ENCODE assay signal across 1 cellular context in the genomic region with DNA sequence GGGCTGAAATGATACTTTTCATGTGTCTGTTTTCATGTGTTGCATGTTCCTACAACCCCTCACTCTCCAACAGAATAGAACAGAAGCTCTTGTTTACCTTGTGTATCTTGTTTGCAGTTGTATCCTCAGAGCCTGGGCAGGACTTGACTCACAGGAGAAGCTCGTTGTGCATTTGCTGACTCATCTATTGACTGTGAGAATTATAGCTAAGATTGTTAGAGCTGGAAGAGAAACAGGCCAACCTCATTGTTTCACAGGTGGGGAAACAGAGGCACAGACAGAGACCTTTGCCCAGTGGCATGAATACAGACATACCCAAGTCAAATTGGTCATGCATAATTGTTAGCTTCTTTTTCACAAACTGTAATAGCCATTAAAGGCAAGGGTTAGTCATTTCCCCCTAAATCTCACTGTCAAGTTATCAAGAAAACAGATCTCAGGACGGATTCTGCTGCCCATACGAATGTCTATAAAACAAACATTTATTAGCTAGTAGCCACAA.
A peak's percentile ranks its signal among the peaks of the same experiment; 100 is the strongest.
TF ChIP-seq lines count a peak whose summit lies in the region.

No MANE protein-coding gene starts in this region.

TF ChIP-seq in HepG2, 621 proteins besides CTCF, POLR2A, EP300 and RAD21 (continued from another document and continues in another):
- TF ChIP-seq, protein P1, sequence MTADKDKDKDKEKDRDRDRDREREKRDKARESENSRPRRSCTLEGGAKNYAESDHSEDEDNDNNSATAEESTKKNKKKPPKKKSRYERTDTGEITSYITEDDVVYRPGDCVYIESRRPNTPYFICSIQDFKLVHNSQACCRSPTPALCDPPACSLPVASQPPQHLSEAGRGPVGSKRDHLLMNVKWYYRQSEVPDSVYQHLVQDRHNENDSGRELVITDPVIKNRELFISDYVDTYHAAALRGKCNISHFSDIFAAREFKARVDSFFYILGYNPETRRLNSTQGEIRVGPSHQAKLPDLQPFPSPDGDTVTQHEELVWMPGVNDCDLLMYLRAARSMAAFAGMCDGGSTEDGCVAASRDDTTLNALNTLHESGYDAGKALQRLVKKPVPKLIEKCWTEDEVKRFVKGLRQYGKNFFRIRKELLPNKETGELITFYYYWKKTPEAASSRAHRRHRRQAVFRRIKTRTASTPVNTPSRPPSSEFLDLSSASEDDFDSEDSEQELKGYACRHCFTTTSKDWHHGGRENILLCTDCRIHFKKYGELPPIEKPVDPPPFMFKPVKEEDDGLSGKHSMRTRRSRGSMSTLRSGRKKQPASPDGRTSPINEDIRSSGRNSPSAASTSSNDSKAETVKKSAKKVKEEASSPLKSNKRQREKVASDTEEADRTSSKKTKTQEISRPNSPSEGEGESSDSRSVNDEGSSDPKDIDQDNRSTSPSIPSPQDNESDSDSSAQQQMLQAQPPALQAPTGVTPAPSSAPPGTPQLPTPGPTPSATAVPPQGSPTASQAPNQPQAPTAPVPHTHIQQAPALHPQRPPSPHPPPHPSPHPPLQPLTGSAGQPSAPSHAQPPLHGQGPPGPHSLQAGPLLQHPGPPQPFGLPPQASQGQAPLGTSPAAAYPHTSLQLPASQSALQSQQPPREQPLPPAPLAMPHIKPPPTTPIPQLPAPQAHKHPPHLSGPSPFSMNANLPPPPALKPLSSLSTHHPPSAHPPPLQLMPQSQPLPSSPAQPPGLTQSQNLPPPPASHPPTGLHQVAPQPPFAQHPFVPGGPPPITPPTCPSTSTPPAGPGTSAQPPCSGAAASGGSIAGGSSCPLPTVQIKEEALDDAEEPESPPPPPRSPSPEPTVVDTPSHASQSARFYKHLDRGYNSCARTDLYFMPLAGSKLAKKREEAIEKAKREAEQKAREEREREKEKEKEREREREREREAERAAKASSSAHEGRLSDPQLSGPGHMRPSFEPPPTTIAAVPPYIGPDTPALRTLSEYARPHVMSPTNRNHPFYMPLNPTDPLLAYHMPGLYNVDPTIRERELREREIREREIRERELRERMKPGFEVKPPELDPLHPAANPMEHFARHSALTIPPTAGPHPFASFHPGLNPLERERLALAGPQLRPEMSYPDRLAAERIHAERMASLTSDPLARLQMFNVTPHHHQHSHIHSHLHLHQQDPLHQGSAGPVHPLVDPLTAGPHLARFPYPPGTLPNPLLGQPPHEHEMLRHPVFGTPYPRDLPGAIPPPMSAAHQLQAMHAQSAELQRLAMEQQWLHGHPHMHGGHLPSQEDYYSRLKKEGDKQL (CRISPR knock-in tag; IDR thresholded peaks at IDR 0.05; ENCODE audit: low read depth) = no peak
- TF ChIP-seq, protein P2, sequence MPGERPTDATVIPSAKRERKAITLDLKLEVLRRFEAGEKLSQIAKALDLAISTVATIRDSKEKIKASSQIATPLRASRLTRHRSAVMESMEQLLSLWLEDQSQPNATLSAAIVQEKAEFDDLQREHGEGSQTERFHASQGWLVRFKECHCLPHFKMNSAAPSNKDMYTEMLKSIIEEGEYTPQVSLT (CRISPR knock-in tag; IDR thresholded peaks at IDR 0.05; ENCODE audit: borderline replicate concordance, low read depth) = no peak
- no peak for TF ChIP-seq NPAS2 (CRISPR knock-in tag; IDR thresholded peaks at IDR 0.05; ENCODE audit: borderline replicate concordance)
- TF ChIP-seq, protein P3, sequence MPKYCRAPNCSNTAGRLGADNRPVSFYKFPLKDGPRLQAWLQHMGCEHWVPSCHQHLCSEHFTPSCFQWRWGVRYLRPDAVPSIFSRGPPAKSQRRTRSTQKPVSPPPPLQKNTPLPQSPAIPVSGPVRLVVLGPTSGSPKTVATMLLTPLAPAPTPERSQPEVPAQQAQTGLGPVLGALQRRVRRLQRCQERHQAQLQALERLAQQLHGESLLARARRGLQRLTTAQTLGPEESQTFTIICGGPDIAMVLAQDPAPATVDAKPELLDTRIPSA (CRISPR knock-in tag; IDR thresholded peaks at IDR 0.05; ENCODE audit: borderline replicate concordance) = no peak
- TF ChIP-seq ZNF547 (CRISPR knock-in tag; IDR thresholded peaks at IDR 0.05) = no peak
- TF ChIP-seq SNRNP70 (IDR thresholded peaks at IDR 0.05; ENCODE audit: low read depth, low read length) = no peak
- TF ChIP-seq MATR3 (CRISPR knock-in tag; IDR thresholded peaks at IDR 0.05) = no peak
- TF ChIP-seq GTF3A (CRISPR knock-in tag; conservative IDR thresholded peaks at IDR 0.05) = no peak
- no peak for TF ChIP-seq MZF1 (CRISPR knock-in tag; IDR thresholded peaks at IDR 0.05; ENCODE audit: borderline replicate concordance)
- TF ChIP-seq, protein P4, sequence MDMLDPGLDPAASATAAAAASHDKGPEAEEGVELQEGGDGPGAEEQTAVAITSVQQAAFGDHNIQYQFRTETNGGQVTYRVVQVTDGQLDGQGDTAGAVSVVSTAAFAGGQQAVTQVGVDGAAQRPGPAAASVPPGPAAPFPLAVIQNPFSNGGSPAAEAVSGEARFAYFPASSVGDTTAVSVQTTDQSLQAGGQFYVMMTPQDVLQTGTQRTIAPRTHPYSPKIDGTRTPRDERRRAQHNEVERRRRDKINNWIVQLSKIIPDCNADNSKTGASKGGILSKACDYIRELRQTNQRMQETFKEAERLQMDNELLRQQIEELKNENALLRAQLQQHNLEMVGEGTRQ (IDR thresholded peaks at IDR 0.05; ENCODE audit: low read depth, low read length) = no peak
- TF ChIP-seq, protein P4 (CRISPR knock-in tag; IDR thresholded peaks at IDR 0.05; ENCODE audit: borderline replicate concordance) = no peak
- TF ChIP-seq ZBTB42 (CRISPR knock-in tag; IDR thresholded peaks at IDR 0.05) = no peak
- 0 out of 2 replicates have a peak, but pooled peaks have one; percentile 19 for TF ChIP-seq ELF3 (CRISPR knock-in tag; IDR thresholded peaks at IDR 0.05)
- no peak for TF ChIP-seq ZNF678 (CRISPR knock-in tag; IDR thresholded peaks at IDR 0.05)
- TF ChIP-seq, protein P5, sequence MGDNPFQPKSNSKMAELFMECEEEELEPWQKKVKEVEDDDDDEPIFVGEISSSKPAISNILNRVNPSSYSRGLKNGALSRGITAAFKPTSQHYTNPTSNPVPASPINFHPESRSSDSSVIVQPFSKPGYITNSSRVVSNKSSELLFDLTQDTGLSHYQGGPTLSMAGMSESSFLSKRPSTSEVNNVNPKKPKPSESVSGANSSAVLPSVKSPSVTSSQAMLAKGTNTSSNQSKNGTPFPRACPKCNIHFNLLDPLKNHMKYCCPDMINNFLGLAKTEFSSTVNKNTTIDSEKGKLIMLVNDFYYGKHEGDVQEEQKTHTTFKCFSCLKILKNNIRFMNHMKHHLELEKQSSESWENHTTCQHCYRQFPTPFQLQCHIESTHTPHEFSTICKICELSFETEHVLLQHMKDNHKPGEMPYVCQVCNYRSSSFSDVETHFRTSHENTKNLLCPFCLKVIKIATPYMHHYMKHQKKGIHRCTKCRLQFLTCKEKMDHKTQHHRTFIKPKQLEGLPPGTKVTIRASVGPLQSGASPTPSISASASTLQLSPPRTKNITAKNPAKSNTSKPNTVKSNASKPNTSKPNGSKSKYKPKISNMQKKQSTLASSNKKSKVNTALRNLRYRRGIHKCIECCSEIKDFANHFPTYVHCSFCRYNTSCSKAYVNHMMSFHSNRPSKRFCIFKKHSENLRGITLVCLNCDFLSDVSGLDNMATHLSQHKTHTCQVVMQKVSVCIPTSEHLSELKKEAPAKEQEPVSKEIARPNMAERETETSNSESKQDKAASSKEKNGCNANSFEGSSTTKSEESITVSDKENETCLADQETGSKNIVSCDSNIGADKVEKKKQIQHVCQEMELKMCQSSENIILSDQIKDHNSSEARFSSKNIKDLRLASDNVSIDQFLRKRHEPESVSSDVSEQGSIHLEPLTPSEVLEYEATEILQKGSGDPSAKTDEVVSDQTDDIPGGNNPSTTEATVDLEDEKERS (CRISPR knock-in tag; IDR thresholded peaks at IDR 0.05) = no peak
- no peak for TF ChIP-seq ASH2L (IDR thresholded peaks at IDR 0.05; ENCODE audit: insufficient read length, low read depth, low read length)
- no peak for TF ChIP-seq FOXA1 (IDR thresholded peaks at IDR 0.05)
- TF ChIP-seq FOXA1 (CRISPR knock-in tag; IDR thresholded peaks at IDR 0.05) = peak; percentile 85
- TF ChIP-seq ZNF75D (CRISPR knock-in tag; IDR thresholded peaks at IDR 0.05; ENCODE audit: borderline replicate concordance) = no peak
- no peak for TF ChIP-seq MEIS1 (CRISPR knock-in tag; IDR thresholded peaks at IDR 0.05; ENCODE audit: borderline replicate concordance)
- TF ChIP-seq ZSCAN22 (CRISPR knock-in tag; IDR thresholded peaks at IDR 0.05) = no peak
- TF ChIP-seq, protein P6, sequence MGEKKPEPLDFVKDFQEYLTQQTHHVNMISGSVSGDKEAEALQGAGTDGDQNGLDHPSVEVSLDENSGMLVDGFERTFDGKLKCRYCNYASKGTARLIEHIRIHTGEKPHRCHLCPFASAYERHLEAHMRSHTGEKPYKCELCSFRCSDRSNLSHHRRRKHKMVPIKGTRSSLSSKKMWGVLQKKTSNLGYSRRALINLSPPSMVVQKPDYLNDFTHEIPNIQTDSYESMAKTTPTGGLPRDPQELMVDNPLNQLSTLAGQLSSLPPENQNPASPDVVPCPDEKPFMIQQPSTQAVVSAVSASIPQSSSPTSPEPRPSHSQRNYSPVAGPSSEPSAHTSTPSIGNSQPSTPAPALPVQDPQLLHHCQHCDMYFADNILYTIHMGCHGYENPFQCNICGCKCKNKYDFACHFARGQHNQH (CRISPR knock-in tag; IDR thresholded peaks at IDR 0.05) = 0 out of 2 replicates have a peak, but pooled peaks have one; percentile 27
- no peak for TF ChIP-seq ZNF446 (CRISPR knock-in tag; IDR thresholded peaks at IDR 0.05)
- no peak for TF ChIP-seq TRIM24 (CRISPR knock-in tag; IDR thresholded peaks at IDR 0.05)
- no peak for TF ChIP-seq KLF15 (CRISPR knock-in tag; IDR thresholded peaks at IDR 0.05; ENCODE audit: borderline replicate concordance)
- no peak for TF ChIP-seq SCMH1 (CRISPR knock-in tag; IDR thresholded peaks at IDR 0.05; ENCODE audit: borderline replicate concordance)
- TF ChIP-seq CREM (IDR thresholded peaks at IDR 0.05) = no peak
- TF ChIP-seq CREM (CRISPR knock-in tag; IDR thresholded peaks at IDR 0.05) = no peak
- TF ChIP-seq KMT2A (CRISPR knock-in tag; IDR thresholded peaks at IDR 0.05) = no peak
- no peak for TF ChIP-seq KDM6A (CRISPR knock-in tag; IDR thresholded peaks at IDR 0.05; ENCODE audit: low read depth)
- TF ChIP-seq SKI (IDR thresholded peaks at IDR 0.05; ENCODE audit: partially characterized antibody) = no peak
- no peak for TF ChIP-seq TGIF2 (CRISPR knock-in tag; IDR thresholded peaks at IDR 0.05)
- TF ChIP-seq, protein P7, sequence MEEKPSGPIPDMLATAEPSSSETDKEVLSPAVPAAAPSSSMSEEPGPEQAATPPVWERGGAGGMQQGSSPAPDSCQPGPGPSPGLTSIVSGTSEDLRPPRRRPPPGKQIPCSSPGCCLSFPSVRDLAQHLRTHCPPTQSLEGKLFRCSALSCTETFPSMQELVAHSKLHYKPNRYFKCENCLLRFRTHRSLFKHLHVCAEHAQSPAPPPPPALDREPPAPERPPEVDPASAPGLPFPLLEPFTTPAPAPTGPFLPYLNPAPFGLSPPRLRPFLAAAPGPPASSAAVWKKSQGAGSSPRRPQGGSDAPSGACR (CRISPR knock-in tag; IDR thresholded peaks at IDR 0.05) = no peak
- no peak for TF ChIP-seq ZNF709 (CRISPR knock-in tag; IDR thresholded peaks at IDR 0.05)
- TF ChIP-seq MAF1 (CRISPR knock-in tag; IDR thresholded peaks at IDR 0.05; ENCODE audit: borderline replicate concordance) = no peak
- TF ChIP-seq ZSCAN21 (CRISPR knock-in tag; IDR thresholded peaks at IDR 0.05; ENCODE audit: borderline replicate concordance) = no peak
- TF ChIP-seq FOSL2 (CRISPR knock-in tag; IDR thresholded peaks at IDR 0.05) = peak; percentile 98
- TF ChIP-seq MED8 (CRISPR knock-in tag; IDR thresholded peaks at IDR 0.05; ENCODE audit: insufficient replicate concordance) = no peak
- no peak for TF ChIP-seq ZNF644 (CRISPR knock-in tag; IDR thresholded peaks at IDR 0.05; ENCODE audit: low read depth)
- TF ChIP-seq ZNF556 (CRISPR knock-in tag; IDR thresholded peaks at IDR 0.05; ENCODE audit: borderline replicate concordance) = no peak
- TF ChIP-seq, protein P8, sequence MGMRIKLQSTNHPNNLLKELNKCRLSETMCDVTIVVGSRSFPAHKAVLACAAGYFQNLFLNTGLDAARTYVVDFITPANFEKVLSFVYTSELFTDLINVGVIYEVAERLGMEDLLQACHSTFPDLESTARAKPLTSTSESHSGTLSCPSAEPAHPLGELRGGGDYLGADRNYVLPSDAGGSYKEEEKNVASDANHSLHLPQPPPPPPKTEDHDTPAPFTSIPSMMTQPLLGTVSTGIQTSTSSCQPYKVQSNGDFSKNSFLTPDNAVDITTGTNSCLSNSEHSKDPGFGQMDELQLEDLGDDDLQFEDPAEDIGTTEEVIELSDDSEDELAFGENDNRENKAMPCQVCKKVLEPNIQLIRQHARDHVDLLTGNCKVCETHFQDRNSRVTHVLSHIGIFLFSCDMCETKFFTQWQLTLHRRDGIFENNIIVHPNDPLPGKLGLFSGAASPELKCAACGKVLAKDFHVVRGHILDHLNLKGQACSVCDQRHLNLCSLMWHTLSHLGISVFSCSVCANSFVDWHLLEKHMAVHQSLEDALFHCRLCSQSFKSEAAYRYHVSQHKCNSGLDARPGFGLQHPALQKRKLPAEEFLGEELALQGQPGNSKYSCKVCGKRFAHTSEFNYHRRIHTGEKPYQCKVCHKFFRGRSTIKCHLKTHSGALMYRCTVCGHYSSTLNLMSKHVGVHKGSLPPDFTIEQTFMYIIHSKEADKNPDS (CRISPR knock-in tag; IDR thresholded peaks at IDR 0.05) = no peak
- no peak for TF ChIP-seq FOXP1 (IDR thresholded peaks at IDR 0.05)
- TF ChIP-seq FOXP1 (CRISPR knock-in tag; IDR thresholded peaks at IDR 0.05) = peak; percentile 71
- TF ChIP-seq, protein P9, sequence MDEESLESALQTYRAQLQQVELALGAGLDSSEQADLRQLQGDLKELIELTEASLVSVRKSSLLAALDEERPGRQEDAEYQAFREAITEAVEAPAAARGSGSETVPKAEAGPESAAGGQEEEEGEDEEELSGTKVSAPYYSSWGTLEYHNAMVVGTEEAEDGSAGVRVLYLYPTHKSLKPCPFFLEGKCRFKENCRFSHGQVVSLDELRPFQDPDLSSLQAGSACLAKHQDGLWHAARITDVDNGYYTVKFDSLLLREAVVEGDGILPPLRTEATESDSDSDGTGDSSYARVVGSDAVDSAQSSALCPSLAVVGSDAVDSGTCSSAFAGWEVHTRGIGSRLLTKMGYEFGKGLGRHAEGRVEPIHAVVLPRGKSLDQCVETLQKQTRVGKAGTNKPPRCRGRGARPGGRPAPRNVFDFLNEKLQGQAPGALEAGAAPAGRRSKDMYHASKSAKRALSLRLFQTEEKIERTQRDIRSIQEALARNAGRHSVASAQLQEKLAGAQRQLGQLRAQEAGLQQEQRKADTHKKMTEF (CRISPR knock-in tag; IDR thresholded peaks at IDR 0.05) = peak; percentile 17; the same call in 1 of the 2 replicates
